Comparison of ENCODE assay signal across 28 cellular contexts in genomic region chr14:27134200-27134599, GRCh38.
"Had no signal": no experiment of that assay in that cellular context is flagged by ENCODE, and none has a peak within 500 bp of the region (broad histone marks: within the 10 kb centered on the region; RNA-seq: fewer than 3 reads in every experiment).

No MANE protein-coding gene starts in this region.

- H3K36me3 ChIP-seq: colonic mucosa, esophagus muscularis mucosa, esophagus squamous epithelium, gastrocnemius medialis, gastroesophageal sphincter, heart left ventricle, heart right ventricle had no signal

- H3K27ac ChIP-seq: colonic mucosa, coronary artery, dorsolateral prefrontal cortex, epithelial cell of prostate, esophagus muscularis mucosa, esophagus squamous epithelium, foreskin keratinocyte, gastrocnemius medialis, gastroesophageal sphincter, heart left ventricle, heart right ventricle had no signal

- ATAC-seq: effector memory CD8-positive, alpha-beta T cell; esophagus mucosa; foreskin keratinocyte; gastrocnemius medialis; gastroesophageal sphincter; heart left ventricle; heart right ventricle had no signal

- H3K4me3 ChIP-seq: colonic mucosa, coronary artery, dorsolateral prefrontal cortex, esophagus muscularis mucosa, esophagus squamous epithelium, gastrocnemius medialis, gastroesophageal sphincter, heart left ventricle, heart right ventricle had no signal

- H3K27me3 ChIP-seq: colonic mucosa, dorsolateral prefrontal cortex, esophagus muscularis mucosa, esophagus squamous epithelium, foreskin keratinocyte, gastrocnemius medialis, gastroesophageal sphincter, heart left ventricle, heart right ventricle had no signal

- H3K9me3 ChIP-seq: colonic mucosa, esophagus muscularis mucosa, esophagus squamous epithelium, gastrocnemius medialis, gastroesophageal sphincter had no signal

- FAIRE-seq: colon, endometrium, endothelial cell of umbilical vein, frontal cortex had no signal

- DNase-seq: colonic mucosa; cortex of kidney; dermis blood vessel endothelial cell; dorsolateral prefrontal cortex; effector CD4-positive, alpha-beta T cell; effector CD8-positive, alpha-beta T cell; effector memory CD4-positive, alpha-beta T cell; effector memory CD8-positive, alpha-beta T cell; endodermal cell; erythroblast; esophagus squamous epithelium; foreskin fibroblast; foreskin keratinocyte; foreskin melanocyte; gastrocnemius medialis; glutamatergic neuron; head of caudate nucleus; heart left ventricle; heart right ventricle had no signal

- H3K4me1 ChIP-seq: colonic mucosa, esophagus muscularis mucosa, esophagus squamous epithelium, foreskin keratinocyte, gastrocnemius medialis, gastroesophageal sphincter, heart left ventricle, heart right ventricle had no signal
